ENCODE assay signal across 8 cellular contexts in the genomic region with DNA sequence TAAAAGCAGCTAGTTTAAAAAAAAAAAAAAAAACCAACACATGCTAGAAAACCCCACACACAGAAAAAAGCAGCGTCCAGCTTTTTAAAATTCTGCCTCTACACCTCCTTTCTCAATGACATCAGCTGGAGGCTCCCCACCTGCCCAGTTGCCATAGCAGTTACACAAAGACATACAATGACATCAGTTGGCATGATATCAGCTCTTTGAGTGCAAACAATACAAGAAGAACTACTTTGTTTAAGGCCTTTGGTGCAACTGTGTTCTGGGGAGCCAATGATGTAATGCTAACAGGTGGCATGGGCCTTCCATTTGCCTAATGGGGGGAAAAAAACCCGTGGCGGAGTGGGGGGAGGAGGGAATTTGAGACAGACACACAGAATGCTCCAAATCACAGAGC. TPM values are rescaled to one million over a fixed set of nuclear protein-coding genes. Genes with fewer than 3 reads are reported as not detected.
DNase-seq lines count a peak whose midpoint lies in the region; ATAC-seq lines count a peak whose summit lies in the region.

No MANE protein-coding gene starts in this region.

- intact Hi-C loops in left ventricle myocardium superior (cut with micrococcal nuclease): no loop called here

- ATAC-seq in GM18520 (IDR thresholded peaks at IDR 0.05; ENCODE audit: unreplicated experiment): peak; percentile 34
- peak; percentile 26 for ATAC-seq in HG03108 (IDR thresholded peaks at IDR 0.05; ENCODE audit: unreplicated experiment)
- peak; percentile 86 for ATAC-seq in left ventricle myocardium superior
- no peak for ATAC-seq in GM21515 (IDR thresholded peaks at IDR 0.05; ENCODE audit: unreplicated experiment)

- DNase-seq in NCI-H446 (lab: John Stamatoyannopoulos, UW) (peak; percentile 22 to 26), left ventricle myocardium superior (peak; percentile 50), LoVo (ENCODE audit: low spot score) (no peak)
- peak; percentile 18 for DNase-seq in activated effector memory CD4-positive, alpha-beta T cell treated with Interleukin-2 at 50 U/mL for 16 hours
- peak; percentile 8 for DNase-seq in stimulated activated CD8-positive, alpha-beta memory T cell treated with anti-CD3 and anti-CD28 coated beads, Interleukin-12 subunit alpha, Interleukin-12 subunit beta, amount 100 ng/mL, for 4 hours (ENCODE audit: low read depth)

RNA-seq across cellular contexts. Expression of gene DUSP10, which starts 32.9 kb away (rescaled TPM):
- 3.5 TPM for total RNA-seq in left ventricle myocardium superior
